1 cellular context compared by ENCODE assay signal in genomic region chr1:13512472-13512871, GRCh38.
TF ChIP-seq lines count a peak whose summit lies in the region.

No MANE protein-coding gene starts in this region.

TF ChIP-seq in GM23338, 12 proteins besides CTCF, POLR2A, EP300 and RAD21 (continued from another document):
- no peak for TF ChIP-seq REST (IDR thresholded peaks at IDR 0.05; ENCODE audit: unreplicated experiment)
